1 cellular context compared by ENCODE assay signal in the genomic region with DNA sequence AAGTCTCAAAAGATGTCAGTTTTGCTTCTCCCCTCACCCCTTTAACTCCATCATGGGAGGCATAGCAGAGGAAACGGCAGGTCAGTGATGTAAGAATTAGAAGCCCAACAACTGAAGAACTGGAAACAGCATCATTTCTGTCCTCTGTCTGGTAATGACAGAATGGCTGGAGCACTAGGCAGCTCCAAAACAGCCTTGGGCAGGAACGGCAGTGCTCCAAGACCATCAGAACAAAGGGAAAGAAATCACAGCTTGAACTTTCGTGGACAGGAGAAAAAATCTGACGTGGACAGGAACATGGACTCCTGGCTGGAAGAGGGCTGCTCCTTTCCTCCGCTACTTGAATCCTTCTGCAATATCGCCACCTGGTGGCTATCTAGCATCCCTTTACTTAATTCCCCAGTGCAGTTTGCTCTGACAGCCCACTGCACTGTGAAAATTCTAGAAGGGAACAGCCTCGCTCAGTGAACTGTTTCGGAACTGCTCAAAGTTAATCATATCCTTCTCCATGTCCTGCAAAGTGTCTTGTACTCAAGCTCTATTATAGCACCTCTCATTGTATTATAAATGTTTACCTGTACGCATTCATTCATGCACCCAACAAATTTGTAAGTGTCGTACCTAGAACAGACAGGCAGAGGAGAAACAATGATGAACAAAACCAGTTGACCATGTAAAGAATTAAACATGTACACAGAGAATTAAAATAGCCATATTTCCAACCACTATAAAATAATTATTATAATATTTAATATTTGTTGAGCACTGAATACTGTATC.
TF ChIP-seq lines count a peak whose summit lies in the region.

No MANE protein-coding gene starts in this region.

TF ChIP-seq in HEK293, 187 proteins besides CTCF, POLR2A, EP300 and RAD21 (continued from another document):
- TF ChIP-seq ZNF549 (tag by site-specific recombination; IDR thresholded peaks at IDR 0.05) (no peak), ZNF747 (tag by site-specific recombination; IDR thresholded peaks at IDR 0.05) (no peak), MEIS1 (CRISPR knock-in tag; IDR thresholded peaks at IDR 0.05; ENCODE audit: borderline replicate concordance) (no peak), PRDM1 (tag by site-specific recombination; IDR thresholded peaks at IDR 0.05) (no peak)
- TF ChIP-seq, protein P1, sequence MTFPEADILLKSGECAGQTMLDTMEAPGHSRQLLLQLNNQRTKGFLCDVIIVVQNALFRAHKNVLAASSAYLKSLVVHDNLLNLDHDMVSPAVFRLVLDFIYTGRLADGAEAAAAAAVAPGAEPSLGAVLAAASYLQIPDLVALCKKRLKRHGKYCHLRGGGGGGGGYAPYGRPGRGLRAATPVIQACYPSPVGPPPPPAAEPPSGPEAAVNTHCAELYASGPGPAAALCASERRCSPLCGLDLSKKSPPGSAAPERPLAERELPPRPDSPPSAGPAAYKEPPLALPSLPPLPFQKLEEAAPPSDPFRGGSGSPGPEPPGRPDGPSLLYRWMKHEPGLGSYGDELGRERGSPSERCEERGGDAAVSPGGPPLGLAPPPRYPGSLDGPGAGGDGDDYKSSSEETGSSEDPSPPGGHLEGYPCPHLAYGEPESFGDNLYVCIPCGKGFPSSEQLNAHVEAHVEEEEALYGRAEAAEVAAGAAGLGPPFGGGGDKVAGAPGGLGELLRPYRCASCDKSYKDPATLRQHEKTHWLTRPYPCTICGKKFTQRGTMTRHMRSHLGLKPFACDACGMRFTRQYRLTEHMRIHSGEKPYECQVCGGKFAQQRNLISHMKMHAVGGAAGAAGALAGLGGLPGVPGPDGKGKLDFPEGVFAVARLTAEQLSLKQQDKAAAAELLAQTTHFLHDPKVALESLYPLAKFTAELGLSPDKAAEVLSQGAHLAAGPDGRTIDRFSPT (tag by site-specific recombination; IDR thresholded peaks at IDR 0.05), result no peak
- TF ChIP-seq, protein P2, sequence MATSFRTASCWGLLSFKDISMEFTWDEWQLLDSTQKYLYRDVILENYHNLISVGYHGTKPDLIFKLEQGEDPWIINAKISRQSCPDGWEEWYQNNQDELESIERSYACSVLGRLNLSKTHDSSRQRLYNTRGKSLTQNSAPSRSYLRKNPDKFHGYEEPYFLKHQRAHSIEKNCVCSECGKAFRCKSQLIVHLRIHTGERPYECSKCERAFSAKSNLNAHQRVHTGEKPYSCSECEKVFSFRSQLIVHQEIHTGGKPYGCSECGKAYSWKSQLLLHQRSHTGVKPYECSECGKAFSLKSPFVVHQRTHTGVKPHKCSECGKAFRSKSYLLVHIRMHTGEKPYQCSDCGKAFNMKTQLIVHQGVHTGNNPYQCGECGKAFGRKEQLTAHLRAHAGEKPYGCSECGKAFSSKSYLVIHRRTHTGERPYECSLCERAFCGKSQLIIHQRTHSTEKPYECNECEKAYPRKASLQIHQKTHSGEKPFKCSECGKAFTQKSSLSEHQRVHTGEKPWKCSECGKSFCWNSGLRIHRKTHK (tag by site-specific recombination; IDR thresholded peaks at IDR 0.05), result no peak
